Comparison of ENCODE assay signal across 8 cellular contexts in genomic region chr3:112561085-112561692, GRCh38. TPM values are rescaled to one million over a fixed set of nuclear protein-coding genes. Genes with fewer than 3 reads are reported as not detected.
DNase-seq lines count a peak whose midpoint lies in the region; ATAC-seq, FAIRE-seq and TF ChIP-seq lines count a peak whose summit lies in the region.

No MANE protein-coding gene starts in this region.

- H3K27me3 ChIP-seq in pancreas (no peaks in the 10 kb centered on the region), tibial artery (no peaks in the 10 kb centered on the region)

- H3K4me3 Mint-ChIP-seq in activated naive CD8-positive, alpha-beta T cell = peak overlapping the region; percentile 98

- no peak for TF ChIP-seq RAD21 in Ishikawa (IDR thresholded peaks at IDR 0.05; ENCODE audit: low read depth)

- no peaks in the 10 kb centered on the region for H3K9me3 Mint-ChIP-seq in activated naive CD8-positive, alpha-beta T cell (ENCODE audit: low read depth)

- 0% methylated on average over 44 of the region's 44 CpGs for WGBS in pancreas, 2 donors

- peaks cover 48% of the 10 kb centered on the region for H3K4me1 Mint-ChIP-seq in activated naive CD8-positive, alpha-beta T cell (ENCODE audit: low read depth)

- H3K36me3 Mint-ChIP-seq in activated naive CD8-positive, alpha-beta T cell = peaks cover 5% of the 10 kb centered on the region

- intact Hi-C loops in Right ventricle myocardium inferior (cut with DNase I) (loop anchor here (10.0 kb wide), 1 partner anchor 434 kb away; the partner anchor contains the start of gene GTPBP8), pancreas (cut with DNase I) (no loop called here), tibial artery (cut with DNase I; ENCODE audit: low total_unique reads) (no loop called here)

- TF ChIP-seq CTCF in pancreas (IDR thresholded peaks at IDR 0.05) (no peak), tibial artery (IDR thresholded peaks at IDR 0.05) (no peak)

- peak overlapping the region; percentile 80 to 96 (median 90) for H3K27ac ChIP-seq in pancreas
- H3K27ac ChIP-seq in tibial artery = peak overlapping the region; percentile 90 to 93

- ATAC-seq in GM21717 (IDR thresholded peaks at IDR 0.05; ENCODE audit: unreplicated experiment) = peak; percentile 22
- ATAC-seq in Right ventricle myocardium inferior = peak; percentile 64
- ATAC-seq in pancreas = peak; percentile 63 to 75 (median 72)

- TF ChIP-seq EP300 in Ishikawa (IDR thresholded peaks at IDR 0.05; ENCODE audit: borderline replicate concordance) = no peak

- no peaks in the 10 kb centered on the region for H3K27me3 Mint-ChIP-seq in activated naive CD8-positive, alpha-beta T cell

- H3K27ac Mint-ChIP-seq in activated naive CD8-positive, alpha-beta T cell = peak overlapping the region; percentile 94

- H3K9me3 ChIP-seq in pancreas (no peaks in the 10 kb centered on the region), tibial artery (no peaks in the 10 kb centered on the region)

- H3K4me3 ChIP-seq in pancreas = peak overlapping the region; percentile 69 to 82 (median 76)
- H3K4me3 ChIP-seq in tibial artery = peak overlapping the region; percentile 70 to 89

- DNase-seq in ELF-1 (ENCODE audit: low read depth, low spot score) (peak; percentile 88), SIG-M5 treated with dmso at 0.1 percent for 504 hours (lab: John Stamatoyannopoulos, UW; ENCODE audit: unreplicated experiment) (peak; percentile 76), Right ventricle myocardium inferior (ENCODE audit: missing footprints) (peak; percentile 79), pancreas (peak; percentile 51 to 85 (median 62)), tibial artery (peak; percentile 73 to 82)

- H3K36me3 ChIP-seq in pancreas = no peaks in the 10 kb centered on the region
- H3K36me3 ChIP-seq in tibial artery = peaks cover 0 to 6% (median 4%) of the 10 kb centered on the region in 3 donors

- no peak for FAIRE-seq in pancreas (lab: Jason Lieb, UNC)

- H3K4me1 ChIP-seq in pancreas (peaks cover 17 to 28% (median 24%) of the 10 kb centered on the region in 3 donors), tibial artery (peaks cover 0 to 50% (median 19%) of the 10 kb centered on the region in 4 donors)

TF ChIP-seq in Ishikawa, 13 proteins besides CTCF, POLR2A, EP300 and RAD21:
- no peak; the same call in 1 of the 2 replicates for TF ChIP-seq TEAD4 (IDR thresholded peaks at IDR 0.05)
- no peak for TF ChIP-seq TCF12 (IDR thresholded peaks at IDR 0.05; ENCODE audit: low read depth)
- no peak for TF ChIP-seq ZBTB7A (IDR thresholded peaks at IDR 0.05; ENCODE audit: low read depth)
- TF ChIP-seq NFIC (IDR thresholded peaks at IDR 0.05) = 0 out of 2 replicates have a peak, but pooled peaks have one; percentile 7
- no peak for TF ChIP-seq YY1 (IDR thresholded peaks at IDR 0.05; ENCODE audit: low read depth)
- 0 out of 2 replicates have a peak, but pooled peaks have one; percentile 21 for TF ChIP-seq MAX (IDR thresholded peaks at IDR 0.05)
- no peak for TF ChIP-seq EGR1 (IDR thresholded peaks at IDR 0.05)
- TF ChIP-seq TAF1 (IDR thresholded peaks at IDR 0.05; ENCODE audit: low read depth) = peak; percentile 14; the same call in 1 of the 2 replicates
- TF ChIP-seq REST (IDR thresholded peaks at IDR 0.05; ENCODE audit: low read depth) = no peak
- peak; percentile 82 for TF ChIP-seq CREB1 (IDR thresholded peaks at IDR 0.05; ENCODE audit: low read depth)
- TF ChIP-seq CEBPB (IDR thresholded peaks at IDR 0.05) = no peak
- 0 out of 2 replicates have a peak, but pooled peaks have one; percentile 5 for TF ChIP-seq USF1 (IDR thresholded peaks at IDR 0.05)

RNA-seq across cellular contexts. Expression of gene ATG3, which starts 0.6 kb away (rescaled TPM):
- total RNA-seq in Right ventricle myocardium inferior (38.2 TPM), pancreas (10 to 100 TPM; 24.9 to 34.2 (median 25.5) TPM)
- polyA plus RNA-seq in pancreas = 10 to 100 TPM; 10.9 to 23.3 TPM

RNA-seq across cellular contexts. Expression of gene SLC35A5, which starts 0.7 kb away (rescaled TPM):
- total RNA-seq in Right ventricle myocardium inferior (14.6 TPM), pancreas (10 to 100 TPM in 4 of 6 donors, 1 to 10 TPM in 2; 8.9 to 16.9 (median 12.4) TPM)
- polyA plus RNA-seq in pancreas = 10 to 100 TPM in 1 of 2 donors, 1 to 10 TPM in 1; 3.0 to 13.0 TPM

Comparison
In these comparisons a context has a peak if more than half of its experiments do, and no peak if none do; other contexts are left out.
1. Peak in every context shown above with its lines: DNase-seq, ATAC-seq, H3K4me3 ChIP-seq and H3K27ac ChIP-seq.